8 cellular contexts compared by ENCODE assay signal in genomic region chrX:70289793-70290770, GRCh38. TPM values are rescaled to one million over a fixed set of nuclear protein-coding genes. Genes with fewer than 3 reads are reported as not detected.
DNase-seq lines count a peak whose midpoint lies in the region; ATAC-seq and TF ChIP-seq lines count a peak whose summit lies in the region.

Gene KIF4A, plus strand, starts transcription at chrX:70290104. Its CDS starts 355 bp downstream, at chrX:70290459.
Gene PDZD11, minus strand, starts transcription at chrX:70289927. Its CDS starts 586 bp downstream, at chrX:70289341.

- peaks cover 0 to 9% of the 10 kb centered on the region in 2 donors for H3K27me3 Mint-ChIP-seq in T-cell
- no peaks in the 10 kb centered on the region for H3K27me3 Mint-ChIP-seq in progenitor cell of endocrine pancreas

- H3K36me3 ChIP-seq in adrenal gland (replicated peaks in 1 of 2), result peaks cover 0 to 9% of the 10 kb centered on the region in 2 donors

- intact Hi-C loops in adrenal gland (cut with DNase I), result no loop called here
- intact Hi-C loops in left cardiac atrium (cut with DNase I), result no loop called here

- no peak for TF ChIP-seq POLR2A in adrenal gland (IDR thresholded peaks at IDR 0.05)

- H3K4me1 Mint-ChIP-seq in T-cell (peaks cover 0 to 16% (median 12%) of the 10 kb centered on the region in 3 donors), progenitor cell of endocrine pancreas (ENCODE audit: low read depth) (peaks cover 9% of the 10 kb centered on the region)

- ATAC-seq in HG02610 (IDR thresholded peaks at IDR 0.05; ENCODE audit: unreplicated experiment) (peak; percentile 99), T-cell (replicated peaks in 1 of 4) (peak; percentile 98 to 99 (median 99)), left cardiac atrium (peak; percentile 100)

- POLR2A ChIA-PET in T-cell (lab: Charles Lee), result interaction anchor here in 1 of 2 donors (1.0 kb wide), 1 partner anchor 156 kb away, joined by 3 read pairs; the partner anchor contains the start of gene IGBP1

- H3K36me3 Mint-ChIP-seq in T-cell (peaks cover 14% of the 10 kb centered on the region), progenitor cell of endocrine pancreas (ENCODE audit: insufficient read depth) (no peaks in the 10 kb centered on the region)

- CTCF ChIA-PET in T-cell (lab: Charles Lee), result interaction anchor here (0.5 to 1.1 kb wide), 3 partner anchors 89 to 156 kb away, joined by 4 to 7 read pairs (median 5); partner anchors contain the start of gene IGBP1 (in 1 of the 2)

- DNase-seq in GM12865 (ENCODE audit: low read depth) (peak; percentile 89), NCI-H1092 (lab: John Stamatoyannopoulos, UW) (peak; percentile 75), T-cell (peak; percentile 45 to 72 (median 60)), adrenal gland (peak; percentile 79 to 86 (median 83)), left cardiac atrium (peak; percentile 83), progenitor cell of endocrine pancreas (ENCODE audit: low spot score, unreplicated experiment) (peak; percentile 66), ureter (ENCODE audit: low spot score) (peak; percentile 82)

- WGBS in adrenal gland, 4 donors, result 0 to 44% (median 14%) methylated on average over 2 to 62 of the region's 62 CpGs

- no peaks in the 10 kb centered on the region for H3K4me1 ChIP-seq in adrenal gland (replicated peaks in 1 of 2)

- H3K27ac ChIP-seq in adrenal gland, result peak within 1 kb of the TSS in 1 of 5 donors; percentile 72

- H3K4me3 Mint-ChIP-seq in T-cell, result peak within 1 kb of the TSS; percentile 83 to 85 (median 83)
- H3K4me3 Mint-ChIP-seq in progenitor cell of endocrine pancreas (ENCODE audit: low read depth), result peak within 1 kb of the TSS; percentile 91

- H3K4me3 ChIP-seq in GM12865 (ENCODE audit: low read depth, low read length) (peak within 1 kb of the TSS; percentile 75), adrenal gland (peak within 1 kb of the TSS in 3 of 4 donors; percentile 15 to 55 (median 40))

- H3K9me3 Mint-ChIP-seq in T-cell, result no peaks in the 10 kb centered on the region
- H3K9me3 Mint-ChIP-seq in progenitor cell of endocrine pancreas (ENCODE audit: low read depth), result peaks cover 2% of the 10 kb centered on the region

- TF ChIP-seq CTCF in GM12865 (IDR thresholded peaks at IDR 0.05; ENCODE audit: insufficient read depth, low read depth, low read length, missing control alignments) (no peak), adrenal gland (IDR thresholded peaks at IDR 0.05) (no peak), progenitor cell of endocrine pancreas (IDR thresholded peaks at IDR 0.05; ENCODE audit: unreplicated experiment) (no peak)

- no peaks in the 10 kb centered on the region for H3K9me3 ChIP-seq in adrenal gland (replicated peaks in 1 of 3)

- H3K27ac Mint-ChIP-seq in T-cell (peak within 1 kb of the TSS; percentile 81 to 86), progenitor cell of endocrine pancreas (peak within 1 kb of the TSS; percentile 88)

- H3K27me3 ChIP-seq in adrenal gland, result peaks cover 4% of the 10 kb centered on the region

RNA-seq across cellular contexts. Expression of gene KIF4A, which starts in this region (rescaled TPM):
- total RNA-seq in T-cell (under 1 TPM; 0.15 to 0.59 (median 0.35) TPM), adrenal gland (under 1 TPM; 0.28 to 0.84 (median 0.44) TPM), left cardiac atrium (under 1 TPM; 0.29 to 0.68 TPM), progenitor cell of endocrine pancreas (17.0 and 18.0 TPM in 2 replicates), ureter (1.0 TPM)
- under 1 TPM; 0.08 to 0.59 (median 0.10) TPM for polyA plus RNA-seq in adrenal gland

RNA-seq across cellular contexts. Expression of gene PDZD11, which starts in this region (rescaled TPM):
- 10 to 100 TPM in 3 of 5 donors, 1 to 10 TPM in 2; 9.1 to 15.9 (median 10.8) TPM for total RNA-seq in T-cell
- 10 to 100 TPM; 24.4 to 50.6 (median 41.3) TPM for total RNA-seq in adrenal gland
- 10 to 100 TPM; 70.4 to 97.7 (median 83.2) TPM for polyA plus RNA-seq in adrenal gland
- 10 to 100 TPM; 33.7 to 37.1 TPM for total RNA-seq in left cardiac atrium
- total RNA-seq in progenitor cell of endocrine pancreas, result 38.2 and 42.2 TPM in 2 replicates
- 40.4 TPM for total RNA-seq in ureter
